Comparison of ENCODE assay signal across 12 cellular contexts in the genomic region with DNA sequence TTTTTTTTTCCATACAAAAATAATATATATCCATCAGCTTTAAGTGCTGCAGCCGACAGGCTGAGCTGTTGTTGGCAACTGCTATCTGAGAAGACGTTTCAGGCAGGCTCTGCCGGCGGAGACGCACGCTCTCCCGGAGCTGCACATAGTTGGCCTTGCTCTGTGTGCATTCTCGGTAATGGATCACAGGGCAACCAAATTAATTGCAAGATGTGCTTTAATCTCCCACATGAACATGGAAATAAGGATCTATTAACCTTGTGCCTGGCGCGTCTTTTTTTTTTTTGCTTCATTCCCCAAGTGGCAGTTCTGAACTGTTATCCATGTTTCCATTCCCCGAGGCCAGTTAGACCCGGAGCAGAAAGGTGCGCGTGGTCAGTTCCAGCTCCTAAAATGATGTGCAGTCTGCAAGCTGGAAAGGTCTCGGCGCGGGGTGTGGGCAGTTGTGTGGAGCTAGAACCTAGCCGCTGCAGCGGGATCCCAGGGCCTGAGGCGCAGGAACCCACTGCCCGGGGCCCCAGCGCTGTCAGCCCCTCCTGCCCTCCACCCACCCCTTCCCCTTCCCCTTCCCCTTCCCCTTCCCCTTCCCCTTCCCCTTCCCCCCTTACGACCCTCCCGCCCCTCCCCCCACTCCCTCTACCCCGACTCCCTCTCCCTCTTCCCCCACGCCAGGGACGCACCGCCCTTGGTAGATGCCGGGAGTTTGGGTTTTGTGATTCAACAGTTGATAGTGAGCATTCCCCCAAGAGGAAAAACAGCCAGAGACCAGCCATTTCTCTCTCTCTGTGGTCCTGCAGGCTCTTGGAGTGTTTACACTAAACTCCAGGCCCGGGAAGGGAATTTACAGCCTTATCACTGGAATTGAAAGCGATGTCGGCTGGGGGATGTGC.
DNase-seq lines count a peak whose midpoint lies in the region; ATAC-seq and TF ChIP-seq lines count a peak whose summit lies in the region.
"Had no signal": no experiment of that assay in that cellular context is flagged by ENCODE, and none has a peak within 500 bp of the region (broad histone marks: within the 10 kb centered on the region; RNA-seq: fewer than 3 reads in every experiment).

No MANE protein-coding gene starts in this region.

- H3K79me2 ChIP-seq in mesendoderm (ENCODE audit: control insufficient read depth, insufficient read depth, low read length): no peaks in the 10 kb centered on the region

- no peaks in the 10 kb centered on the region for H3K4me1 Mint-ChIP-seq in activated CD4-positive, alpha-beta T cell treated with anti-CD3 and anti-CD28 coated beads, Interleukin-2, amount 10 ng/mL, durations not matched to agents 24 days and 14 days
- H3K4me1 Mint-ChIP-seq in activated CD4-positive, alpha-beta T cell treated with anti-CD3 and anti-CD28 coated beads, Interleukin-2, amount 10 ng/mL, durations not matched to agents 7 days and 5 days: no peaks in the 10 kb centered on the region

- DNase-seq in activated CD4-positive, alpha-beta T cell treated with anti-CD3 and anti-CD28 coated beads, Interleukin-2, amount 10 ng/mL, durations not matched to agents 24 days and 14 days: peak; percentile 43
- DNase-seq in activated CD4-positive, alpha-beta T cell treated with anti-CD3 and anti-CD28 coated beads, Interleukin-2, amount 10 ng/mL, durations not matched to agents 7 days and 5 days: no peak
- DNase-seq in epithelial cell of esophagus (ENCODE audit: low read depth) (peak; percentile 4), mesendoderm (peak; percentile 82), uterus (peak in 1 of 2 donors; percentile 43), NCI-H1105 (lab: John Stamatoyannopoulos, UW) (no peak)
- DNase-seq in activated CD4-positive, alpha-beta T cell treated with anti-CD3 and anti-CD28 coated beads for 1 hour: no peak
- DNase-seq: activated CD8-positive, alpha-beta memory T cell treated with anti-CD3 and anti-CD28 coated beads, Interleukin-2, amount 50 U/mL, for 4 hours; AML-193 had no signal

- TF ChIP-seq POLR2A in uterus (IDR thresholded peaks at IDR 0.05): no peak

- H3K4me3 ChIP-seq in epithelial cell of esophagus (ENCODE audit: low read length): no peak overlapping the region
- H3K4me3 ChIP-seq in mesendoderm (ENCODE audit: low read length): peak overlapping the region; percentile 52
- H3K4me3 ChIP-seq in uterus: peak overlapping the region; percentile 13 to 35

- no peaks in the 10 kb centered on the region for H3K79me1 ChIP-seq in mesendoderm (ENCODE audit: low read length)

- peak overlapping the region; percentile 3 for H4K8ac ChIP-seq in mesendoderm (ENCODE audit: low read depth, low read length)

- H3K4me1 ChIP-seq in mesendoderm (ENCODE audit: control insufficient read depth, low read depth, low read length) (no peaks in the 10 kb centered on the region), uterus (peaks cover 0 to 6% of the 10 kb centered on the region in 2 donors)

- peak overlapping the region; percentile 18 for H3K18ac ChIP-seq in mesendoderm (ENCODE audit: low read length)

- POLR2A ChIA-PET in activated CD4-positive, alpha-beta T cell treated with anti-CD3 and anti-CD28 coated beads, Interleukin-2, amount 10 ng/mL, durations not matched to agents 7 days and 5 days (lab: Charles Lee): no interaction called here

- ATAC-seq in HG02623 (IDR thresholded peaks at IDR 0.05; ENCODE audit: unreplicated experiment): no peak
- ATAC-seq: natural killer cell treated with Interleukin-12 subunit alpha and Interleukin-12 subunit beta and Interleukin-15 and Interleukin-18, amount 100 ng/mL, for 72 hours had no signal

- H3K27ac Mint-ChIP-seq in activated CD4-positive, alpha-beta T cell treated with anti-CD3 and anti-CD28 coated beads, Interleukin-2, amount 10 ng/mL, durations not matched to agents 24 days and 14 days: no peak overlapping the region
- no peak overlapping the region for H3K27ac Mint-ChIP-seq in activated CD4-positive, alpha-beta T cell treated with anti-CD3 and anti-CD28 coated beads, Interleukin-2, amount 10 ng/mL, durations not matched to agents 7 days and 5 days
- H3K27ac Mint-ChIP-seq: natural killer cell treated with Interleukin-12 subunit alpha and Interleukin-12 subunit beta and Interleukin-15 and Interleukin-18, amount 100 ng/mL, for 72 hours had no signal

- TF ChIP-seq CTCF in epithelial cell of esophagus (IDR thresholded peaks at IDR 0.05; ENCODE audit: insufficient read depth, low read depth, low read length, missing control alignments): no peak
- TF ChIP-seq CTCF in uterus (IDR thresholded peaks at IDR 0.05): no peak

- H3K9me3 ChIP-seq in uterus: no peaks in the 10 kb centered on the region

- no peaks in the 10 kb centered on the region for H3K9me3 Mint-ChIP-seq in activated CD4-positive, alpha-beta T cell treated with anti-CD3 and anti-CD28 coated beads, Interleukin-2, amount 10 ng/mL, durations not matched to agents 24 days and 14 days
- H3K9me3 Mint-ChIP-seq in activated CD4-positive, alpha-beta T cell treated with anti-CD3 and anti-CD28 coated beads, Interleukin-2, amount 10 ng/mL, durations not matched to agents 7 days and 5 days: no peaks in the 10 kb centered on the region
- H3K9me3 Mint-ChIP-seq: natural killer cell treated with Interleukin-12 subunit alpha and Interleukin-12 subunit beta and Interleukin-15 and Interleukin-18, amount 100 ng/mL, for 72 hours had no signal

- peak overlapping the region; percentile 59 for H3K9ac ChIP-seq in mesendoderm (ENCODE audit: low read length)
- H3K9ac ChIP-seq: KMS-11 had no signal

- H3K56ac ChIP-seq in mesendoderm (ENCODE audit: low read length): peak overlapping the region; percentile 75

- WGBS in mesendoderm (ENCODE audit: extremely low coverage, insufficient coverage, low lambda C conversion rate): no CpG with 5 or more reads among the region's 32 CpGs

- H3K36me3 ChIP-seq in mesendoderm (ENCODE audit: control insufficient read depth, insufficient read depth, low read length) (no peaks in the 10 kb centered on the region), uterus (no peaks in the 10 kb centered on the region)

- CTCF ChIA-PET in activated CD4-positive, alpha-beta T cell treated with anti-CD3 and anti-CD28 coated beads, Interleukin-2, amount 10 ng/mL, durations not matched to agents 7 days and 5 days (lab: Charles Lee): interaction anchor here (0.6 to 0.7 kb wide), 2 partner anchors 47 to 514 kb away, joined by 3 to 4 read pairs; no protein-coding TSS in a partner anchor

- H3K4me3 Mint-ChIP-seq in activated CD4-positive, alpha-beta T cell treated with anti-CD3 and anti-CD28 coated beads, Interleukin-2, amount 10 ng/mL, durations not matched to agents 24 days and 14 days: no peak overlapping the region
- H3K4me3 Mint-ChIP-seq in activated CD4-positive, alpha-beta T cell treated with anti-CD3 and anti-CD28 coated beads, Interleukin-2, amount 10 ng/mL, durations not matched to agents 7 days and 5 days: no peak overlapping the region
- H3K4me3 Mint-ChIP-seq: natural killer cell treated with Interleukin-12 subunit alpha and Interleukin-12 subunit beta and Interleukin-15 and Interleukin-18, amount 100 ng/mL, for 72 hours had no signal

- H4K5ac ChIP-seq in mesendoderm (ENCODE audit: low read length): no peak overlapping the region

- H3K36me3 Mint-ChIP-seq in activated CD4-positive, alpha-beta T cell treated with anti-CD3 and anti-CD28 coated beads, Interleukin-2, amount 10 ng/mL, durations not matched to agents 24 days and 14 days (ENCODE audit: low read depth): no peaks in the 10 kb centered on the region
- no peaks in the 10 kb centered on the region for H3K36me3 Mint-ChIP-seq in activated CD4-positive, alpha-beta T cell treated with anti-CD3 and anti-CD28 coated beads, Interleukin-2, amount 10 ng/mL, durations not matched to agents 7 days and 5 days (ENCODE audit: low read depth)
- H3K36me3 Mint-ChIP-seq: natural killer cell treated with Interleukin-12 subunit alpha and Interleukin-12 subunit beta and Interleukin-15 and Interleukin-18, amount 100 ng/mL, for 72 hours had no signal

- intact Hi-C loops in activated CD4-positive, alpha-beta T cell treated with anti-CD3 and anti-CD28 coated beads, Interleukin-2, amount 10 ng/mL, durations not matched to agents 24 days and 14 days (cut with micrococcal nuclease): no loop called here
- intact Hi-C loops in uterus (cut with DNase I; ENCODE audit: low total_unique reads): no loop called here

- H2BK120ac ChIP-seq in mesendoderm (ENCODE audit: low read depth, low read length): peak overlapping the region; percentile 64

- H2BK15ac ChIP-seq in mesendoderm (replicated peaks; ENCODE audit: low read depth): peak overlapping the region; percentile 23

- no peak overlapping the region for H3K27ac ChIP-seq in mesendoderm (ENCODE audit: low read depth, low read length)
- H3K27ac ChIP-seq in uterus: peak overlapping the region in 1 of 2 donors; percentile 64
- H3K27ac ChIP-seq: KMS-11 had no signal

- no peak overlapping the region for H3K4ac ChIP-seq in mesendoderm (ENCODE audit: low read depth, low read length)

- no peak overlapping the region for H2BK5ac ChIP-seq in mesendoderm (ENCODE audit: low read length)

- no peak overlapping the region for H2AK5ac ChIP-seq in mesendoderm (ENCODE audit: low read length)

- no peaks in the 10 kb centered on the region for H3K27me3 ChIP-seq in mesendoderm (ENCODE audit: insufficient read depth, low read length, poor library complexity)
- H3K27me3 ChIP-seq in uterus: no peaks in the 10 kb centered on the region

- peaks cover 42% of the 10 kb centered on the region for H3K27me3 Mint-ChIP-seq in activated CD4-positive, alpha-beta T cell treated with anti-CD3 and anti-CD28 coated beads, Interleukin-2, amount 10 ng/mL, durations not matched to agents 24 days and 14 days
- peaks cover 51% of the 10 kb centered on the region for H3K27me3 Mint-ChIP-seq in activated CD4-positive, alpha-beta T cell treated with anti-CD3 and anti-CD28 coated beads, Interleukin-2, amount 10 ng/mL, durations not matched to agents 7 days and 5 days

- H3K4me2 ChIP-seq in mesendoderm (ENCODE audit: low read length): peak overlapping the region; percentile 56
- H3K4me2 ChIP-seq: KMS-11 had no signal

- no peak overlapping the region for H3K23ac ChIP-seq in mesendoderm (ENCODE audit: low read length)

Comparison
In these comparisons a context has a peak if more than half of its experiments do, and no peak if none do; other contexts are left out.
1. DNase-seq: peak in activated CD4-positive, alpha-beta T cell treated with anti-CD3 and anti-CD28 coated beads, Interleukin-2, amount 10 ng/mL, durations not matched to agents 24 days and 14 days (single experiment), epithelial cell of esophagus (single experiment) and mesendoderm (single experiment); none in activated CD4-positive, alpha-beta T cell treated with anti-CD3 and anti-CD28 coated beads, Interleukin-2, amount 10 ng/mL, durations not matched to agents 7 days and 5 days (single experiment), NCI-H1105 (single experiment) and activated CD4-positive, alpha-beta T cell treated with anti-CD3 and anti-CD28 coated beads for 1 hour (single experiment).